In the genomic region with DNA sequence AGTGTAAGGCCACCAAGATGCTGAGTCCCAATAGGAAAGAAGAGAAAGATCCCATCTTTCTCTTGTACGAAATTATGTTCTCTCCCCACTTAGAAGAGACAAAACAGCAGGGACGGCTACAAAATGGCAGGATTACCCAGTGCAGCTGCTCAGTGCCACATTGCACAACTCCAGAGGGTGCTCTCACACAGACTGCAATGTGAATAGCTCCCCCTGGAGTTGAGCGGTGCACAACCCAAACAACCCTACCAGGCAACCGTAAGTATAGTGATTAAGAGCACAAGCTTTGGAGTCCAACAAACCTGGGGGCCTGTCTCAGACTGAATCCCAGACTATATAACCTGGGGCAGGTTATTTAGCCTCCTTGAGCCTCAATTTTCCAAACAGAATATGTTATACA, we compare ENCODE assay signal across 1 cellular context.
TF ChIP-seq lines count a peak whose summit lies in the region.

No MANE protein-coding gene starts in this region.

TF ChIP-seq in HepG2, 621 proteins besides CTCF, POLR2A, EP300 and RAD21 (continued from another document and continues in another):
- TF ChIP-seq, protein P1, sequence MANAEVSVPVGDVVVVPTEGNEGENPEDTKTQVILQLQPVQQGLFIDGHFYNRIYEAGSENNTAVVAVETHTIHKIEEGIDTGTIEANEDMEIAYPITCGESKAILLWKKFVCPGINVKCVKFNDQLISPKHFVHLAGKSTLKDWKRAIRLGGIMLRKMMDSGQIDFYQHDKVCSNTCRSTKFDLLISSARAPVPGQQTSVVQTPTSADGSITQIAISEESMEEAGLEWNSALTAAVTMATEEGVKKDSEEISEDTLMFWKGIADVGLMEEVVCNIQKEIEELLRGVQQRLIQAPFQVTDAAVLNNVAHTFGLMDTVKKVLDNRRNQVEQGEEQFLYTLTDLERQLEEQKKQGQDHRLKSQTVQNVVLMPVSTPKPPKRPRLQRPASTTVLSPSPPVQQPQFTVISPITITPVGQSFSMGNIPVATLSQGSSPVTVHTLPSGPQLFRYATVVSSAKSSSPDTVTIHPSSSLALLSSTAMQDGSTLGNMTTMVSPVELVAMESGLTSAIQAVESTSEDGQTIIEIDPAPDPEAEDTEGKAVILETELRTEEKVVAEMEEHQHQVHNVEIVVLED (CRISPR knock-in tag; IDR thresholded peaks at IDR 0.05; ENCODE audit: borderline replicate concordance): no peak
- no peak for TF ChIP-seq ZNF724P (CRISPR knock-in tag; IDR thresholded peaks at IDR 0.05; ENCODE audit: borderline replicate concordance)
- TF ChIP-seq, protein P2, sequence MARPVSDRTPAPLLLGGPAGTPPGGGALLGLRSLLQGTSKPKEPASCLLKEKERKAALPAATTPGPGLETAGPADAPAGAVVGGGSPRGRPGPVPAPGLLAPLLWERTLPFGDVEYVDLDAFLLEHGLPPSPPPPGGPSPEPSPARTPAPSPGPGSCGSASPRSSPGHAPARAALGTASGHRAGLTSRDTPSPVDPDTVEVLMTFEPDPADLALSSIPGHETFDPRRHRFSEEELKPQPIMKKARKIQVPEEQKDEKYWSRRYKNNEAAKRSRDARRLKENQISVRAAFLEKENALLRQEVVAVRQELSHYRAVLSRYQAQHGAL (CRISPR knock-in tag; IDR thresholded peaks at IDR 0.05; ENCODE audit: not compliant biosample characterization): no peak
- TF ChIP-seq KAT2B (IDR thresholded peaks at IDR 0.05; ENCODE audit: borderline replicate concordance, low read depth, low read length): no peak
- no peak for TF ChIP-seq JUNB (CRISPR knock-in tag; IDR thresholded peaks at IDR 0.05; ENCODE audit: borderline replicate concordance)
- TF ChIP-seq, protein P3, sequence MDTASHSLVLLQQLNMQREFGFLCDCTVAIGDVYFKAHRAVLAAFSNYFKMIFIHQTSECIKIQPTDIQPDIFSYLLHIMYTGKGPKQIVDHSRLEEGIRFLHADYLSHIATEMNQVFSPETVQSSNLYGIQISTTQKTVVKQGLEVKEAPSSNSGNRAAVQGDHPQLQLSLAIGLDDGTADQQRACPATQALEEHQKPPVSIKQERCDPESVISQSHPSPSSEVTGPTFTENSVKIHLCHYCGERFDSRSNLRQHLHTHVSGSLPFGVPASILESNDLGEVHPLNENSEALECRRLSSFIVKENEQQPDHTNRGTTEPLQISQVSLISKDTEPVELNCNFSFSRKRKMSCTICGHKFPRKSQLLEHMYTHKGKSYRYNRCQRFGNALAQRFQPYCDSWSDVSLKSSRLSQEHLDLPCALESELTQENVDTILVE (CRISPR knock-in tag; IDR thresholded peaks at IDR 0.05): peak; percentile 48; the same call in 1 of the 2 replicates
- TF ChIP-seq, protein P4, sequence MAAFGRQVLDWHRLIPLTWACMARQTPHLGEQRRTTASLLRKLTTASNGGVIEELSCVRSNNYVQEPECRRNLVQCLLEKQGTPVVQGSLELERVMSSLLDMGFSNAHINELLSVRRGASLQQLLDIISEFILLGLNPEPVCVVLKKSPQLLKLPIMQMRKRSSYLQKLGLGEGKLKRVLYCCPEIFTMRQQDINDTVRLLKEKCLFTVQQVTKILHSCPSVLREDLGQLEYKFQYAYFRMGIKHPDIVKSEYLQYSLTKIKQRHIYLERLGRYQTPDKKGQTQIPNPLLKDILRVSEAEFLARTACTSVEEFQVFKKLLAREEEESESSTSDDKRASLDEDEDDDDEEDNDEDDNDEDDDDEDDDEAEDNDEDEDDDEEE (CRISPR knock-in tag; IDR thresholded peaks at IDR 0.05): no peak
- TF ChIP-seq MIER3 (CRISPR knock-in tag; IDR thresholded peaks at IDR 0.05; ENCODE audit: borderline replicate concordance): 0 out of 2 replicates have a peak, but pooled peaks have one; percentile 52
- TF ChIP-seq, protein P5, sequence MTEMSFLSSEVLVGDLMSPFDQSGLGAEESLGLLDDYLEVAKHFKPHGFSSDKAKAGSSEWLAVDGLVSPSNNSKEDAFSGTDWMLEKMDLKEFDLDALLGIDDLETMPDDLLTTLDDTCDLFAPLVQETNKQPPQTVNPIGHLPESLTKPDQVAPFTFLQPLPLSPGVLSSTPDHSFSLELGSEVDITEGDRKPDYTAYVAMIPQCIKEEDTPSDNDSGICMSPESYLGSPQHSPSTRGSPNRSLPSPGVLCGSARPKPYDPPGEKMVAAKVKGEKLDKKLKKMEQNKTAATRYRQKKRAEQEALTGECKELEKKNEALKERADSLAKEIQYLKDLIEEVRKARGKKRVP (CRISPR knock-in tag; IDR thresholded peaks at IDR 0.05): 0 out of 4 replicates have a peak, but pooled peaks of 1 of the 2 experiments have one; percentile 23
- no peak for TF ChIP-seq ZNF562 (CRISPR knock-in tag; IDR thresholded peaks at IDR 0.05; ENCODE audit: borderline replicate concordance)
- TF ChIP-seq MIER2 (CRISPR knock-in tag; IDR thresholded peaks at IDR 0.05): peak; percentile 70
- TF ChIP-seq, protein P6, sequence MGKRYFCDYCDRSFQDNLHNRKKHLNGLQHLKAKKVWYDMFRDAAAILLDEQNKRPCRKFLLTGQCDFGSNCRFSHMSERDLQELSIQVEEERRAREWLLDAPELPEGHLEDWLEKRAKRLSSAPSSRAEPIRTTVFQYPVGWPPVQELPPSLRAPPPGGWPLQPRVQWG (CRISPR knock-in tag; IDR thresholded peaks at IDR 0.05; ENCODE audit: borderline replicate concordance, low read depth): no peak
- no peak for TF ChIP-seq ZNF709 (CRISPR knock-in tag; IDR thresholded peaks at IDR 0.05)
- peak; percentile 44 for TF ChIP-seq FOXA3 (CRISPR knock-in tag; IDR thresholded peaks at IDR 0.05)
- TF ChIP-seq, protein P7, sequence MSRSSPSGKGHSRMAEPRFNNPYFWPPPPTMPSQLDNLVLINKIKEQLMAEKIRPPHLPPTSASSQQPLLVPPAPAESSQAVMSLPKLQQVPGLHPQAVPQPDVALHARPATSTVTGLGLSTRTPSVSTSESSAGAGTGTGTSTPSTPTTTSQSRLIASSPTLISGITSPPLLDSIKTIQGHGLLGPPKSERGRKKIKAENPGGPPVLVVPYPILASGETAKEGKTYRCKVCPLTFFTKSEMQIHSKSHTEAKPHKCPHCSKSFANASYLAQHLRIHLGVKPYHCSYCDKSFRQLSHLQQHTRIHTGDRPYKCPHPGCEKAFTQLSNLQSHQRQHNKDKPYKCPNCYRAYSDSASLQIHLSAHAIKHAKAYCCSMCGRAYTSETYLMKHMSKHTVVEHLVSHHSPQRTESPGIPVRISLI (CRISPR knock-in tag; IDR thresholded peaks at IDR 0.05; ENCODE audit: borderline replicate concordance): no peak
- 0 out of 4 replicates have a peak, but pooled peaks of 1 of the 2 experiments have one; percentile 50 for TF ChIP-seq KLF16 (CRISPR knock-in tag; IDR thresholded peaks at IDR 0.05)
- no peak for TF ChIP-seq SOX6 (IDR thresholded peaks at IDR 0.05)
- TF ChIP-seq SOX6 (CRISPR knock-in tag; IDR thresholded peaks at IDR 0.05): peak; percentile 28; the same call in 1 of the 2 replicates
- no peak for TF ChIP-seq ZNF557 (CRISPR knock-in tag; IDR thresholded peaks at IDR 0.05)
- no peak for TF ChIP-seq HOXD1 (CRISPR knock-in tag; IDR thresholded peaks at IDR 0.05)
- no peak for TF ChIP-seq ZNF253 (CRISPR knock-in tag; IDR thresholded peaks at IDR 0.05; ENCODE audit: borderline replicate concordance)
- TF ChIP-seq ZNF431 (CRISPR knock-in tag; IDR thresholded peaks at IDR 0.05; ENCODE audit: borderline replicate concordance, low read depth): no peak
- peak; percentile 55; the same call in 1 of the 2 replicates for TF ChIP-seq HMG20A (CRISPR knock-in tag; IDR thresholded peaks at IDR 0.05; ENCODE audit: borderline replicate concordance)
- TF ChIP-seq, protein P8, sequence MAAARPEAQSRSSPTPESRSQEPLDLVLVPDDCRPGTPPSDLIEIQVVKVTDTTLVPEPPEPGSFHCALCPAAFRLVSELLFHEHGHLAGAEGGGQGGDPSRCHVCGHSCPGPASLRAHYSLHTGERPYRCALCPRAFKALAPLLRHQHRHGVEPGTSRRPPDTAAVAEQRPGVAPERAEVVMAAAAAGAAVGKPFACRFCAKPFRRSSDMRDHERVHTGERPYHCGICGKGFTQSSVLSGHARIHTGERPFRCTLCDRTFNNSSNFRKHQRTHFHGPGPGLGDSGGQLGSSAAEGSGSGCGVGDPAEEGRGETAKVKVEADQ (CRISPR knock-in tag; IDR thresholded peaks at IDR 0.05; ENCODE audit: borderline replicate concordance): no peak
- TF ChIP-seq ZNF614 (CRISPR knock-in tag; IDR thresholded peaks at IDR 0.05; ENCODE audit: borderline replicate concordance): no peak
- TF ChIP-seq CEBPG (CRISPR knock-in tag; IDR thresholded peaks at IDR 0.05): peak; percentile 98
- TF ChIP-seq BHLHE40 (IDR thresholded peaks at IDR 0.05; ENCODE audit: low read length): no peak
- TF ChIP-seq, protein P9, sequence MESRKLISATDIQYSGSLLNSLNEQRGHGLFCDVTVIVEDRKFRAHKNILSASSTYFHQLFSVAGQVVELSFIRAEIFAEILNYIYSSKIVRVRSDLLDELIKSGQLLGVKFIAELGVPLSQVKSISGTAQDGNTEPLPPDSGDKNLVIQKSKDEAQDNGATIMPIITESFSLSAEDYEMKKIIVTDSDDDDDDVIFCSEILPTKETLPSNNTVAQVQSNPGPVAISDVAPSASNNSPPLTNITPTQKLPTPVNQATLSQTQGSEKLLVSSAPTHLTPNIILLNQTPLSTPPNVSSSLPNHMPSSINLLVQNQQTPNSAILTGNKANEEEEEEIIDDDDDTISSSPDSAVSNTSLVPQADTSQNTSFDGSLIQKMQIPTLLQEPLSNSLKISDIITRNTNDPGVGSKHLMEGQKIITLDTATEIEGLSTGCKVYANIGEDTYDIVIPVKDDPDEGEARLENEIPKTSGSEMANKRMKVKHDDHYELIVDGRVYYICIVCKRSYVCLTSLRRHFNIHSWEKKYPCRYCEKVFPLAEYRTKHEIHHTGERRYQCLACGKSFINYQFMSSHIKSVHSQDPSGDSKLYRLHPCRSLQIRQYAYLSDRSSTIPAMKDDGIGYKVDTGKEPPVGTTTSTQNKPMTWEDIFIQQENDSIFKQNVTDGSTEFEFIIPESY (CRISPR knock-in tag; IDR thresholded peaks at IDR 0.05): peak; percentile 92
- no peak for TF ChIP-seq ZKSCAN1 (IDR thresholded peaks at IDR 0.05; ENCODE audit: low read length)
- TF ChIP-seq GLI4 (CRISPR knock-in tag; IDR thresholded peaks at IDR 0.05; ENCODE audit: borderline replicate concordance): no peak
- TF ChIP-seq, protein P10, sequence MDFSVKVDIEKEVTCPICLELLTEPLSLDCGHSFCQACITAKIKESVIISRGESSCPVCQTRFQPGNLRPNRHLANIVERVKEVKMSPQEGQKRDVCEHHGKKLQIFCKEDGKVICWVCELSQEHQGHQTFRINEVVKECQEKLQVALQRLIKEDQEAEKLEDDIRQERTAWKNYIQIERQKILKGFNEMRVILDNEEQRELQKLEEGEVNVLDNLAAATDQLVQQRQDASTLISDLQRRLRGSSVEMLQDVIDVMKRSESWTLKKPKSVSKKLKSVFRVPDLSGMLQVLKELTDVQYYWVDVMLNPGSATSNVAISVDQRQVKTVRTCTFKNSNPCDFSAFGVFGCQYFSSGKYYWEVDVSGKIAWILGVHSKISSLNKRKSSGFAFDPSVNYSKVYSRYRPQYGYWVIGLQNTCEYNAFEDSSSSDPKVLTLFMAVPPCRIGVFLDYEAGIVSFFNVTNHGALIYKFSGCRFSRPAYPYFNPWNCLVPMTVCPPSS (IDR thresholded peaks at IDR 0.05): no peak
- TF ChIP-seq, protein P11, sequence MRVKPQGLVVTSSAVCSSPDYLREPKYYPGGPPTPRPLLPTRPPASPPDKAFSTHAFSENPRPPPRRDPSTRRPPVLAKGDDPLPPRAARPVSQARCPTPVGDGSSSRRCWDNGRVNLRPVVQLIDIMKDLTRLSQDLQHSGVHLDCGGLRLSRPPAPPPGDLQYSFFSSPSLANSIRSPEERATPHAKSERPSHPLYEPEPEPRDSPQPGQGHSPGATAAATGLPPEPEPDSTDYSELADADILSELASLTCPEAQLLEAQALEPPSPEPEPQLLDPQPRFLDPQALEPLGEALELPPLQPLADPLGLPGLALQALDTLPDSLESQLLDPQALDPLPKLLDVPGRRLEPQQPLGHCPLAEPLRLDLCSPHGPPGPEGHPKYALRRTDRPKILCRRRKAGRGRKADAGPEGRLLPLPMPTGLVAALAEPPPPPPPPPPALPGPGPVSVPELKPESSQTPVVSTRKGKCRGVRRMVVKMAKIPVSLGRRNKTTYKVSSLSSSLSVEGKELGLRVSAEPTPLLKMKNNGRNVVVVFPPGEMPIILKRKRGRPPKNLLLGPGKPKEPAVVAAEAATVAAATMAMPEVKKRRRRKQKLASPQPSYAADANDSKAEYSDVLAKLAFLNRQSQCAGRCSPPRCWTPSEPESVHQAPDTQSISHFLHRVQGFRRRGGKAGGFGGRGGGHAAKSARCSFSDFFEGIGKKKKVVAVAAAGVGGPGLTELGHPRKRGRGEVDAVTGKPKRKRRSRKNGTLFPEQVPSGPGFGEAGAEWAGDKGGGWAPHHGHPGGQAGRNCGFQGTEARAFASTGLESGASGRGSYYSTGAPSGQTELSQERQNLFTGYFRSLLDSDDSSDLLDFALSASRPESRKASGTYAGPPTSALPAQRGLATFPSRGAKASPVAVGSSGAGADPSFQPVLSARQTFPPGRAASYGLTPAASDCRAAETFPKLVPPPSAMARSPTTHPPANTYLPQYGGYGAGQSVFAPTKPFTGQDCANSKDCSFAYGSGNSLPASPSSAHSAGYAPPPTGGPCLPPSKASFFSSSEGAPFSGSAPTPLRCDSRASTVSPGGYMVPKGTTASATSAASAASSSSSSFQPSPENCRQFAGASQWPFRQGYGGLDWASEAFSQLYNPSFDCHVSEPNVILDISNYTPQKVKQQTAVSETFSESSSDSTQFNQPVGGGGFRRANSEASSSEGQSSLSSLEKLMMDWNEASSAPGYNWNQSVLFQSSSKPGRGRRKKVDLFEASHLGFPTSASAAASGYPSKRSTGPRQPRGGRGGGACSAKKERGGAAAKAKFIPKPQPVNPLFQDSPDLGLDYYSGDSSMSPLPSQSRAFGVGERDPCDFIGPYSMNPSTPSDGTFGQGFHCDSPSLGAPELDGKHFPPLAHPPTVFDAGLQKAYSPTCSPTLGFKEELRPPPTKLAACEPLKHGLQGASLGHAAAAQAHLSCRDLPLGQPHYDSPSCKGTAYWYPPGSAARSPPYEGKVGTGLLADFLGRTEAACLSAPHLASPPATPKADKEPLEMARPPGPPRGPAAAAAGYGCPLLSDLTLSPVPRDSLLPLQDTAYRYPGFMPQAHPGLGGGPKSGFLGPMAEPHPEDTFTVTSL (CRISPR knock-in tag; IDR thresholded peaks at IDR 0.05; ENCODE audit: borderline replicate concordance): no peak
- no peak for TF ChIP-seq ZNF563 (CRISPR knock-in tag; IDR thresholded peaks at IDR 0.05)
- no peak for TF ChIP-seq SNRNP70 (IDR thresholded peaks at IDR 0.05; ENCODE audit: low read depth, low read length)
- TF ChIP-seq, protein P12, sequence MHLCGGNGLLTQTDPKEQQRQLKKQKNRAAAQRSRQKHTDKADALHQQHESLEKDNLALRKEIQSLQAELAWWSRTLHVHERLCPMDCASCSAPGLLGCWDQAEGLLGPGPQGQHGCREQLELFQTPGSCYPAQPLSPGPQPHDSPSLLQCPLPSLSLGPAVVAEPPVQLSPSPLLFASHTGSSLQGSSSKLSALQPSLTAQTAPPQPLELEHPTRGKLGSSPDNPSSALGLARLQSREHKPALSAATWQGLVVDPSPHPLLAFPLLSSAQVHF (CRISPR knock-in tag; IDR thresholded peaks at IDR 0.05): no peak
- TF ChIP-seq ZNF781 (CRISPR knock-in tag; IDR thresholded peaks at IDR 0.05; ENCODE audit: borderline replicate concordance, not compliant biosample characterization): no peak
- no peak for TF ChIP-seq ZFAT (CRISPR knock-in tag; conservative IDR thresholded peaks at IDR 0.05)
- TF ChIP-seq ZBTB21 (CRISPR knock-in tag; IDR thresholded peaks at IDR 0.05): no peak
- TF ChIP-seq ZNF263 (CRISPR knock-in tag; IDR thresholded peaks at IDR 0.05): no peak
- TF ChIP-seq ZNF329 (CRISPR knock-in tag; IDR thresholded peaks at IDR 0.05; ENCODE audit: low read depth): no peak
- TF ChIP-seq SMC3 (IDR thresholded peaks at IDR 0.05; ENCODE audit: low read length): peak; percentile 97
- no peak for TF ChIP-seq SRY (CRISPR knock-in tag; IDR thresholded peaks at IDR 0.05)
- TF ChIP-seq RFX5 (IDR thresholded peaks at IDR 0.05; ENCODE audit: low read depth, low read length): no peak
